ENCODE assay signal across 17 cellular contexts in genomic region chr13:51067376-51068125, GRCh38. TPM values are rescaled to one million over a fixed set of nuclear protein-coding genes. Genes with fewer than 3 reads are reported as not detected.
"Had no signal": no experiment of that assay in that cellular context is flagged by ENCODE, and none has a peak within 500 bp of the region (broad histone marks: within the 10 kb centered on the region; RNA-seq: fewer than 3 reads in every experiment).

No MANE protein-coding gene starts in this region.

- H3K4me3 Mint-ChIP-seq: central memory CD8-positive, alpha-beta T cell had no signal

- H3K9me3 ChIP-seq: adrenal gland, body of pancreas, heart left ventricle, right atrium auricular region, stomach had no signal

- H3K36me3 ChIP-seq: adrenal gland, heart left ventricle, right atrium auricular region, stomach had no signal

- DNase-seq: activated CD4-positive, alpha-beta T cell treated with anti-CD3 and anti-CD28 coated beads, Interleukin-2, amount 50 U/mL, for 1 hour; activated naive CD4-positive, alpha-beta T cell treated with anti-CD3 and anti-CD28 coated beads, Interleukin-2, amount 50 U/mL, for 16 hours; adrenal gland; body of pancreas; cortex of kidney; foreskin fibroblast; heart left ventricle; left colon; midbrain; stomach had no signal

- ATAC-seq: body of pancreas, esophagus mucosa, left colon had no signal

- H3K27me3 ChIP-seq: body of pancreas, right atrium auricular region had no signal

- H3K9me3 Mint-ChIP-seq: central memory CD8-positive, alpha-beta T cell had no signal

- H3K27ac ChIP-seq: body of pancreas, right atrium auricular region, skin epidermis had no signal

- H3K4me3 ChIP-seq: adrenal gland, body of pancreas, heart left ventricle, lung, right atrium auricular region, skin epidermis, stomach had no signal

- H3K4me1 ChIP-seq: body of pancreas had no signal

RNA-seq across cellular contexts. Expression of gene C13orf42, which starts 43.5 kb away (rescaled TPM):
- total RNA-seq: activated CD8-positive, alpha-beta memory T cell treated with anti-CD3 and anti-CD28 coated beads for 36 hours; adrenal gland; body of pancreas; esophagus mucosa; heart left ventricle; left colon; right atrium auricular region; stomach; urinary bladder had no signal
- polyA plus RNA-seq: adrenal gland, heart left ventricle, stomach, urinary bladder had no signal
